8 cellular contexts compared by ENCODE assay signal in genomic region chr10:60238408-60239100, GRCh38.
A peak's percentile ranks its signal among the peaks of the same experiment; 100 is the strongest.
DNase-seq lines count a peak whose midpoint lies in the region; ATAC-seq, FAIRE-seq and TF ChIP-seq lines count a peak whose summit lies in the region.

No MANE protein-coding gene starts in this region.

- no peaks in the 10 kb centered on the region for H3K79me2 ChIP-seq in H1 (ENCODE audit: control insufficient read depth in 1 of 2, insufficient read depth in 2 of 2, low read length in 2 of 2)

- H3K79me1 ChIP-seq in H1 (ENCODE audit: low read depth, low read length) = no peaks in the 10 kb centered on the region

- no peak overlapping the region for H3K4ac ChIP-seq in H1 (replicated peaks; ENCODE audit: insufficient read length, low read depth, low read length)

- H4K5ac ChIP-seq in H1 (ENCODE audit: insufficient read length, low read depth, low read length) = no peak overlapping the region

- no peaks in the 10 kb centered on the region for H3K9me3 Mint-ChIP-seq in osteocyte (ENCODE audit: unreplicated experiment)

- CTCF ChIA-PET in H1 (lab: Charles Lee; ENCODE audit: partially characterized antibody) = interaction anchor here (0.6 to 3.8 kb wide), 35 partner anchors 8 to 411 kb away, joined by 3 to 49 read pairs (median 4); no protein-coding TSS in a partner anchor

- intact Hi-C loops in lower leg skin (cut with DNase I; ENCODE audit: low total_unique reads) = no loop called here

- H3K4me3 Mint-ChIP-seq in osteocyte (ENCODE audit: unreplicated experiment) = peak overlapping the region; percentile 50

- peaks cover 27% of the 10 kb centered on the region for H3K4me1 Mint-ChIP-seq in osteocyte (ENCODE audit: unreplicated experiment)

- H2AK5ac ChIP-seq in H1 (ENCODE audit: low read depth, low read length) = no peak overlapping the region

- no peak overlapping the region for H2BK20ac ChIP-seq in H1 (ENCODE audit: low read length)

- H3K27me3 Mint-ChIP-seq in osteocyte (ENCODE audit: unreplicated experiment) = no peaks in the 10 kb centered on the region

- TF ChIP-seq CTCF in H1 (IDR thresholded peaks at IDR 0.05; ENCODE audit: control extremely low read depth in 1 of 3, insufficient read depth in 1 of 3, low read depth in 1 of 3, low read length in 3 of 3) (peak; percentile 62 to 75 (median 64)), osteocyte (IDR thresholded peaks at IDR 0.05) (peak; percentile 49), lower leg skin (IDR thresholded peaks at IDR 0.05) (no peak)

- H3K36me3 Mint-ChIP-seq in osteocyte (ENCODE audit: unreplicated experiment) = no peaks in the 10 kb centered on the region

- no peak overlapping the region for H2BK12ac ChIP-seq in H1 (ENCODE audit: low read depth, low read length)

- TF ChIP-seq POLR2A in H1 (IDR thresholded peaks at IDR 0.05; ENCODE audit: control extremely low read depth in 1 of 2, low read depth in 2 of 2, low read length in 2 of 2) (no peak), lower leg skin (IDR thresholded peaks at IDR 0.05) (no peak)

- FAIRE-seq in H1 (lab: Jason Lieb, UNC) = peak; percentile 50

- H3K14ac ChIP-seq in H1 (ENCODE audit: insufficient read length) = no peak overlapping the region

- H3K9me3 ChIP-seq in H1 (ENCODE audit: insufficient read depth in 2 of 2, low read depth in 1 of 2, low read length in 1 of 2) = no peaks in the 10 kb centered on the region

- no peak overlapping the region for H4K91ac ChIP-seq in H1 (replicated peaks; ENCODE audit: insufficient read length, low read length)

- H3K9ac ChIP-seq in H1 (replicated peaks in 1 of 4; ENCODE audit: extremely low read depth in 1 of 4, low read depth in 3 of 4, low read length in 3 of 4) = no peak overlapping the region

- H3K36me3 ChIP-seq in H1 (ENCODE audit: control insufficient read depth in 2 of 4, insufficient read depth in 4 of 4, low read length in 3 of 4) = no peaks in the 10 kb centered on the region

- H2BK15ac ChIP-seq in H1 (ENCODE audit: low read length) = no peak overlapping the region

- H3K18ac ChIP-seq in H1 (ENCODE audit: extremely low read depth, low read length) = no peak overlapping the region

- peak overlapping the region; percentile 64 for H3K27ac Mint-ChIP-seq in osteocyte (ENCODE audit: unreplicated experiment)

- ATAC-seq in GM18873 (IDR thresholded peaks at IDR 0.05; ENCODE audit: low FRiP score, unreplicated experiment) (peak; percentile 26), HG02981 (IDR thresholded peaks at IDR 0.05; ENCODE audit: unreplicated experiment) (peak; percentile 38)

- H4K8ac ChIP-seq in H1 (ENCODE audit: extremely low read depth, insufficient read depth, low read length) = no peak overlapping the region

- H3K27ac ChIP-seq in H1 (ENCODE audit: low read depth, low read length) = no peak overlapping the region

- no peak overlapping the region for H2AFZ ChIP-seq in H1 (ENCODE audit: low read length)

- no peak for TF ChIP-seq EP300 in H1 (IDR thresholded peaks at IDR 0.05; ENCODE audit: borderline replicate concordance in 1 of 2, low read depth in 2 of 2, low read length in 2 of 2)

- no peaks in the 10 kb centered on the region for H3K23me2 ChIP-seq in H1 (ENCODE audit: low read depth, low read length)

- peak; percentile 85 to 87 for TF ChIP-seq RAD21 in H1 (IDR thresholded peaks at IDR 0.05 in 1 of 2, conservative IDR thresholded peaks at IDR 0.05 in 1 of 2; ENCODE audit: low read depth in 2 of 2, low read length in 2 of 2)

- H3K27me3 ChIP-seq in H1 (replicated peaks in 1 of 4; ENCODE audit: control insufficient read depth in 3 of 4, extremely low read depth in 1 of 4, insufficient read depth in 3 of 4, low read length in 3 of 4) = no peaks in the 10 kb centered on the region

- H2BK5ac ChIP-seq in H1 (ENCODE audit: low read depth, low read length) = no peak overlapping the region

- DNase-seq in DMS153 (lab: John Stamatoyannopoulos, UW) (peak; percentile 7), NOMO-1 treated with dmso at 0.1 percent for 144 hours (lab: John Stamatoyannopoulos, UW; ENCODE audit: unreplicated experiment) (peak; percentile 29), H1 (ENCODE audit: low read depth in 1 of 2, low spot score in 2 of 2) (peak in 1 of 2 experiments; percentile 10), osteocyte (ENCODE audit: extremely low spot score, unreplicated experiment) (no peak), KG1 (lab: John Stamatoyannopoulos, UW) (no peak), lower leg skin (ENCODE audit: low spot score in 2 of 2) (no peak)

- peaks cover 0 to 3% (median 0%) of the 10 kb centered on the region in 4 experiments; a peak in 3 of 7 replicates for H3K4me1 ChIP-seq in H1 (replicated peaks in 1 of 4; ENCODE audit: control insufficient read depth in 3 of 4, insufficient read depth in 4 of 4, low read length in 3 of 4)

- no peak overlapping the region for H3K56ac ChIP-seq in H1 (replicated peaks; ENCODE audit: insufficient read length, low read depth, low read length)

- no peaks in the 10 kb centered on the region for H4K20me1 ChIP-seq in H1 (replicated peaks in 1 of 2; ENCODE audit: control insufficient read depth in 1 of 2, insufficient read depth in 2 of 2, low read length in 2 of 2)

- H3K4me3 ChIP-seq in H1 (ENCODE audit: extremely low read depth in 1 of 4, insufficient read depth in 2 of 4, low read depth in 3 of 4, low read length in 4 of 4) (no peak overlapping the region), lower leg skin (ENCODE audit: low read depth, poor library complexity, severe bottlenecking) (no peak overlapping the region)

- H3K4me2 ChIP-seq in H1 (ENCODE audit: insufficient read depth in 1 of 2, low read depth in 2 of 2, low read length in 2 of 2) = no peak overlapping the region; a peak in 1 of 4 replicates

- POLR2A ChIA-PET in H1 (lab: Charles Lee; ENCODE audit: partially characterized antibody) = interaction anchor here (1.9 kb wide), 1 partner anchor 98 kb away, joined by 4 read pairs; no protein-coding TSS in a partner anchor

- no peak overlapping the region for H3K23ac ChIP-seq in H1 (ENCODE audit: insufficient read length)

- no peak overlapping the region for H2BK120ac ChIP-seq in H1 (replicated peaks; ENCODE audit: low read depth, low read length)

TF ChIP-seq in H1, 55 proteins besides CTCF, POLR2A, EP300 and RAD21:
- peak; percentile 81; the same call in 1 of the 2 replicates for TF ChIP-seq YY1 (IDR thresholded peaks at IDR 0.05; ENCODE audit: low read depth, low read length)
- TF ChIP-seq CBX5 (IDR thresholded peaks at IDR 0.05; ENCODE audit: low read depth, low read length) = no peak

Comparison
In these comparisons a context has a peak if more than half of its experiments do, and no peak if none do; other contexts are left out.
1. DNase-seq: peak in DMS153 (single experiment) and NOMO-1 treated with dmso at 0.1 percent for 144 hours (single experiment); none in osteocyte (single experiment), KG1 (single experiment) and lower leg skin (0 of 2).
2. CTCF ChIP-seq: peak in H1 (3 of 3) and osteocyte (single experiment); none in lower leg skin (0 of 3).